Comparison of ENCODE assay signal across 7 cellular contexts in the genomic region with DNA sequence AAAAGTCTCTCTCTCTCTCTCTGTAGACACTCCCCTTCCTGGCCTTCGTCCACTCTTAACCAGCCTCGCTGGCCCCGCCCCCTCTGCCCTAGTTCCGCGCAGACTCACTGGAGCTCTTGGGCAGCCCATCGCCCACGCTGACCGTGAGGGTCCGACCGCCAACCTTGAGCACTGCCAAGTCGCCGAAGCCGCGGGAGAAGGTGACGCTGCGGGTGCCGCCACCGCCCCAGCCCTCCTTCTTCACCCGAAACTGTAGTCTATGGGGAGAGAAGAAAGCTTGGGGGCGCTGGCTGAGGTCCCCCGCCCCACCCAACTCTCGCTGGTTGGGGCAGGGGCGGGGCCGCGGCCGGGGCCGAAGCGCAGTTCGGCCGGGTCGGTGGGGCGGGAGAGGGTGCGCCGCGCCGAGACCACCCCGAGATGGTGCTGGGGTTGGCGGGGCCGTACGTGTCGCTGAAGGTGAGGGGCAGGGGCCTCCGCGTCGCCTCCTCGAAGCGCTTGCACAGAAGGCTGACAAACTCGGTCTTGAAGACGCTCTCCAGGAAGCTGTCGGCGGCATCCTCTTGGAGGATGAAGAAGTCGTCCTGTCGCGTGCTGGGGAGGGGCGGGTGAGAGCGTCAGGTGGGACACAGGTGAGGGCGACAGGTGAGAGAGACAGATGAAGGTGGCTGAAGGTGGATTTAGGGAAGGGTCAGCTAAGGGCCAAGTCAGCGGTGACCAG. TPM values are rescaled to one million over a fixed set of nuclear protein-coding genes. Genes with fewer than 3 reads are reported as not detected.
DNase-seq lines count a peak whose midpoint lies in the region; ATAC-seq and TF ChIP-seq lines count a peak whose summit lies in the region.

No MANE protein-coding gene starts in this region.

- H3K4me1 ChIP-seq in HEK293 (ENCODE audit: control insufficient read depth, insufficient read depth, low read length) = no peaks in the 10 kb centered on the region
- peaks cover 0 to 6% (median 5%) of the 10 kb centered on the region in 4 donors for H3K4me1 ChIP-seq in transverse colon

- peak; percentile 50 for TF ChIP-seq POLR2A in transverse colon (IDR thresholded peaks at IDR 0.05)

- intact Hi-C loops in transverse colon (cut with DNase I; ENCODE audit: low total_unique reads) = no loop called here

- in situ Hi-C loops in transverse colon (cut with MboI; ENCODE audit: low pct_ligation_motif_present in 1 of 4, low pct_unique_long_range_greater_than_20kb in 1 of 4, low sequenced_read_pairs in 3 of 4) = no loop called here

- CTCF ChIA-PET in HEK293 (lab: Yijun Ruan, JAX) = interaction anchor here (0.5 to 1.0 kb wide), 2 partner anchors 16 to 53 kb away, joined by 3 read pairs; no protein-coding TSS in a partner anchor

- 25 to 30% methylated on average over 4 to 41 of the region's 57 CpGs for WGBS in transverse colon (ENCODE audit: low coverage in 1 of 2), 2 donors

- H3K27ac ChIP-seq in HEK293 (ENCODE audit: extremely low read depth, low read depth, low read length) = peak overlapping the region; percentile 44; the same call in 1 of the 2 replicates
- peak overlapping the region; percentile 94 to 97 (median 96) for H3K27ac ChIP-seq in transverse colon

- TF ChIP-seq CTCF in HEK293 (tag by site-specific recombination; IDR thresholded peaks at IDR 0.05) (no peak), epithelial cell of proximal tubule (conservative IDR thresholded peaks at IDR 0.05; ENCODE audit: low read depth, low read length) (no peak), transverse colon (IDR thresholded peaks at IDR 0.05) (no peak)

- H3K4me3 ChIP-seq in HEK293 (ENCODE audit: low read depth, low read length) (peak overlapping the region; percentile 70), epithelial cell of proximal tubule (ENCODE audit: low read depth, low read length) (peak overlapping the region; percentile 66), transverse colon (peak overlapping the region; percentile 72 to 93 (median 82))

- H3K9me3 ChIP-seq in HEK293 (ENCODE audit: control insufficient read depth, insufficient read depth, low read depth, low read length) = no peaks in the 10 kb centered on the region
- H3K9me3 ChIP-seq in transverse colon = no peaks in the 10 kb centered on the region

- DNase-seq in RKO (ENCODE audit: low spot score) (peak; percentile 80), epithelial cell of proximal tubule (ENCODE audit: low read depth) (no peak), mesenteric fat pad (ENCODE audit: low spot score) (peak; percentile 94), transverse colon (peak; percentile 92), COR-L47 (lab: John Stamatoyannopoulos, UW) (no peak)

- no peaks in the 10 kb centered on the region for H3K27me3 ChIP-seq in transverse colon

- H3K36me3 ChIP-seq in HEK293 (ENCODE audit: control insufficient read depth in 2 of 2, insufficient read depth in 1 of 2, low read length in 2 of 2) = no peaks in the 10 kb centered on the region
- no peaks in the 10 kb centered on the region for H3K36me3 ChIP-seq in transverse colon

- POLR2A ChIA-PET in HEK293 (lab: Yijun Ruan, JAX) = interaction anchor here (0.6 to 4.2 kb wide), 7 partner anchors 12 to 202 kb away, joined by 3 to 82 read pairs (median 3); a partner anchor contains a TSS

- ATAC-seq in HG02642 (IDR thresholded peaks at IDR 0.05; ENCODE audit: poor library complexity, unreplicated experiment) = no peak

- no peak for TF ChIP-seq EP300 in transverse colon (IDR thresholded peaks at IDR 0.05; ENCODE audit: low read depth)

TF ChIP-seq in HEK293, 187 proteins besides CTCF, POLR2A, EP300 and RAD21 (continues in another document):
- TF ChIP-seq TCF7L2 (IDR thresholded peaks at IDR 0.05; ENCODE audit: borderline replicate concordance, low read depth, low read length) = no peak
- TF ChIP-seq ZBTB21 (tag by site-specific recombination; IDR thresholded peaks at IDR 0.05) = no peak
- TF ChIP-seq, protein P1, sequence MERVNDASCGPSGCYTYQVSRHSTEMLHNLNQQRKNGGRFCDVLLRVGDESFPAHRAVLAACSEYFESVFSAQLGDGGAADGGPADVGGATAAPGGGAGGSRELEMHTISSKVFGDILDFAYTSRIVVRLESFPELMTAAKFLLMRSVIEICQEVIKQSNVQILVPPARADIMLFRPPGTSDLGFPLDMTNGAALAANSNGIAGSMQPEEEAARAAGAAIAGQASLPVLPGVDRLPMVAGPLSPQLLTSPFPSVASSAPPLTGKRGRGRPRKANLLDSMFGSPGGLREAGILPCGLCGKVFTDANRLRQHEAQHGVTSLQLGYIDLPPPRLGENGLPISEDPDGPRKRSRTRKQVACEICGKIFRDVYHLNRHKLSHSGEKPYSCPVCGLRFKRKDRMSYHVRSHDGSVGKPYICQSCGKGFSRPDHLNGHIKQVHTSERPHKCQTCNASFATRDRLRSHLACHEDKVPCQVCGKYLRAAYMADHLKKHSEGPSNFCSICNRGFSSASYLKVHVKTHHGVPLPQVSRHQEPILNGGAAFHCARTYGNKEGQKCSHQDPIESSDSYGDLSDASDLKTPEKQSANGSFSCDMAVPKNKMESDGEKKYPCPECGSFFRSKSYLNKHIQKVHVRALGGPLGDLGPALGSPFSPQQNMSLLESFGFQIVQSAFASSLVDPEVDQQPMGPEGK (tag by site-specific recombination; IDR thresholded peaks at IDR 0.05) = 0 out of 2 replicates have a peak, but pooled peaks have one; percentile 44
- TF ChIP-seq ZNF335 (tag by site-specific recombination; conservative IDR thresholded peaks at IDR 0.05) = peak; percentile 26
- peak; percentile 99 for TF ChIP-seq SCRT2 (tag by site-specific recombination; IDR thresholded peaks at IDR 0.05)
- TF ChIP-seq, protein P2, sequence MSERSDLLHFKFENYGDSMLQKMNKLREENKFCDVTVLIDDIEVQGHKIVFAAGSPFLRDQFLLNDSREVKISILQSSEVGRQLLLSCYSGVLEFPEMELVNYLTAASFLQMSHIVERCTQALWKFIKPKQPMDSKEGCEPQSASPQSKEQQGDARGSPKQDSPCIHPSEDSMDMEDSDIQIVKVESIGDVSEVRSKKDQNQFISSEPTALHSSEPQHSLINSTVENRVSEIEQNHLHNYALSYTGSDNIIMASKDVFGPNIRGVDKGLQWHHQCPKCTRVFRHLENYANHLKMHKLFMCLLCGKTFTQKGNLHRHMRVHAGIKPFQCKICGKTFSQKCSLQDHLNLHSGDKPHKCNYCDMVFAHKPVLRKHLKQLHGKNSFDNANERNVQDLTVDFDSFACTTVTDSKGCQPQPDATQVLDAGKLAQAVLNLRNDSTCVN (tag by site-specific recombination; optimal IDR thresholded peaks at IDR 0.05) = peak; percentile 27
- TF ChIP-seq, protein P3, sequence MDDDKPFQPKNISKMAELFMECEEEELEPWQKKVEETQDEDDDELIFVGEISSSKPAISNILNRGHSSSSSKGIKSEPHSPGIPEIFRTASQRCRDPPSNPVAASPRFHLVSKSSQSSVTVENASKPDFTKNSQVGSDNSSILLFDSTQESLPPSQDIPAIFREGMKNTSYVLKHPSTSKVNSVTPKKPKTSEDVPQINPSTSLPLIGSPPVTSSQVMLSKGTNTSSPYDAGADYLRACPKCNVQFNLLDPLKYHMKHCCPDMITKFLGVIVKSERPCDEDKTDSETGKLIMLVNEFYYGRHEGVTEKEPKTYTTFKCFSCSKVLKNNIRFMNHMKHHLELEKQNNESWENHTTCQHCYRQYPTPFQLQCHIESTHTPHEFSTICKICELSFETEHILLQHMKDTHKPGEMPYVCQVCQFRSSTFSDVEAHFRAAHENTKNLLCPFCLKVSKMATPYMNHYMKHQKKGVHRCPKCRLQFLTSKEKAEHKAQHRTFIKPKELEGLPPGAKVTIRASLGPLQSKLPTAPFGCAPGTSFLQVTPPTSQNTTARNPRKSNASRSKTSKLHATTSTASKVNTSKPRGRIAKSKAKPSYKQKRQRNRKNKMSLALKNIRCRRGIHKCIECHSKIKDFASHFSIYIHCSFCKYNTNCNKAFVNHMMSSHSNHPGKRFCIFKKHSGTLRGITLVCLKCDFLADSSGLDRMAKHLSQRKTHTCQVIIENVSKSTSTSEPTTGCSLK (tag by site-specific recombination; IDR thresholded peaks at IDR 0.05) = no peak
- TF ChIP-seq, protein P4, sequence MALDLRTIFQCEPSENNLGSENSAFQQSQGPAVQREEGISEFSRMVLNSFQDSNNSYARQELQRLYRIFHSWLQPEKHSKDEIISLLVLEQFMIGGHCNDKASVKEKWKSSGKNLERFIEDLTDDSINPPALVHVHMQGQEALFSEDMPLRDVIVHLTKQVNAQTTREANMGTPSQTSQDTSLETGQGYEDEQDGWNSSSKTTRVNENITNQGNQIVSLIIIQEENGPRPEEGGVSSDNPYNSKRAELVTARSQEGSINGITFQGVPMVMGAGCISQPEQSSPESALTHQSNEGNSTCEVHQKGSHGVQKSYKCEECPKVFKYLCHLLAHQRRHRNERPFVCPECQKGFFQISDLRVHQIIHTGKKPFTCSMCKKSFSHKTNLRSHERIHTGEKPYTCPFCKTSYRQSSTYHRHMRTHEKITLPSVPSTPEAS (tag by site-specific recombination; IDR thresholded peaks at IDR 0.05) = no peak
- TF ChIP-seq KLF9 (tag by site-specific recombination; IDR thresholded peaks at IDR 0.05; ENCODE audit: low read depth) = peak; percentile 82
- TF ChIP-seq YY2 (tag by site-specific recombination; IDR thresholded peaks at IDR 0.05) = no peak
- TF ChIP-seq ZNF549 (tag by site-specific recombination; IDR thresholded peaks at IDR 0.05) = no peak
- TF ChIP-seq ZNF248 (tag by site-specific recombination; IDR thresholded peaks at IDR 0.05) = no peak
- TF ChIP-seq ZNF202 (tag by site-specific recombination; IDR thresholded peaks at IDR 0.05; ENCODE audit: borderline replicate concordance) = no peak
- no peak for TF ChIP-seq ZBTB48 (tag by site-specific recombination; IDR thresholded peaks at IDR 0.05)
- TF ChIP-seq ZBTB17 (tag by site-specific recombination; IDR thresholded peaks at IDR 0.05) = no peak

RNA-seq across cellular contexts. Expression of a gene that starts 12.5 kb away (rescaled TPM):
- total RNA-seq in epithelial cell of proximal tubule = 10.4 and 12.4 TPM in 2 replicates
- total RNA-seq in mesenteric fat pad = 18.5 TPM
- total RNA-seq in transverse colon = 10 to 100 TPM in 3 of 4 donors, 1 to 10 TPM in 1; 7.8 to 13.8 (median 11.0) TPM

RNA-seq across cellular contexts. Expression of a gene that starts 24.1 kb away (rescaled TPM):
- total RNA-seq in epithelial cell of proximal tubule = not detected in 2 replicates
- 4.5 TPM for total RNA-seq in mesenteric fat pad
- 1 to 10 TPM in 1 of 4 donors, under 1 TPM in 1, not detected in 2; 0.95 to 6.4 TPM for total RNA-seq in transverse colon

RNA-seq across cellular contexts. Expression of a gene that starts 50.7 kb away (rescaled TPM):
- total RNA-seq in epithelial cell of proximal tubule = 0.06 and 0.07 TPM in 2 replicates
- total RNA-seq in mesenteric fat pad = 47.7 TPM
- total RNA-seq in transverse colon = 10 to 100 TPM in 2 of 4 donors, 1 to 10 TPM in 2; 6.6 to 70.7 (median 10.9) TPM

Comparison
In these comparisons a context has a peak if more than half of its experiments do, and no peak if none do; other contexts are left out.
1. DNase-seq: peak in RKO (single experiment), mesenteric fat pad (single experiment) and transverse colon (single experiment); none in epithelial cell of proximal tubule (single experiment) and COR-L47 (single experiment).
2. Peak in every context shown above with its lines, with median percentiles within 50 percentile points of each other: H3K4me3 ChIP-seq.